ENCODE assay signal across 8 cellular contexts in the genomic region with DNA sequence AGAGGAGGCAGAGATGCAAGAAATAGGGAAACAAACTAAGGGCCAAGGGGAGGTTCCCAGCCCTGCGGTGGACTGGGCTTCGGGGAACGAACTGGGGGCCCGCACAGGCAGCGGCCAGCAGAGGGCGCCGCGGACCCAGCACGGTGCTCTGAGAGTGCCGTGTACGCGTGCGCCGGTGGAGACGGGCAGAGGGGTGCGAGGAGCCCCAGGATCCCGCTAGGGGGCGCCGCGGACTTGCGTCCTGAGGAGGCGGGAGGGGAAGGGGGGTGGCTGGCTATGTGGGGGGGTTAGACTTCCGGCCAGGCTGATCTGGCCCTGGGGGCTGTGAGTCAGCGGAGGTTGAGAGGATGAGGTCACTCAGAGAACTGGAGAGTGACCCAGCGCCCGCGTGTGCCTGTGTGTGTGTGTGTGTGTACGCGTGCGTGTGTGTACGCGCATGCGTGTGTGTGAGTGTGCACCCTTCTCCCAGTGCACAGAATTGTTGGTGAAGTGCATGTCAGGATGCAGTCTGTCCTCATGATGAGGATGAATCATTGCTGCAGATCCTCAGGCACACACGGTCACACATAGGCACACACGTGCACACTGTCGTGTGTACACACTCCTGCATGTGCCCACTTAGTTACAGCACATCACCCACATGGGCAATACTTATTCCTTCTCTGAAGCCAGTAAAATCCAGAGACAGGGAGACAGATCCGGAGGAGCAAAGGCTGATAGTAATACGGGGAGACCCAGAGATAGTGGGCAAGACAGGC. TPM values are rescaled to one million over a fixed set of nuclear protein-coding genes. Genes with fewer than 3 reads are reported as not detected.
A peak's percentile ranks its signal among the peaks of the same experiment; 100 is the strongest.
DNase-seq lines count a peak whose midpoint lies in the region; ATAC-seq and TF ChIP-seq lines count a peak whose summit lies in the region.

No MANE protein-coding gene starts in this region.

- peak; percentile 98 for DNase-seq in GM12865 (ENCODE audit: low read depth)
- peak; percentile 58 for DNase-seq in NCI-H2029 treated with DMSO at 0.1 percent for 48 hours (lab: John Stamatoyannopoulos, UW)
- peak; percentile 96 for DNase-seq in T1000 (lab: John Stamatoyannopoulos, UW)
- DNase-seq in astrocyte of the cerebellum (ENCODE audit: low read depth), result peak; percentile 86
- peak; percentile 77 to 90 for DNase-seq in hippocampal formation (lab: John Stamatoyannopoulos, UW)
- peak; percentile 98 for DNase-seq in sciatic nerve (ENCODE audit: low spot score)
- DNase-seq in OCI-M2 (lab: John Stamatoyannopoulos, UW; ENCODE audit: unreplicated experiment), result no peak

- peak; percentile 100 for TF ChIP-seq CTCF in GM12865 (IDR thresholded peaks at IDR 0.05; ENCODE audit: insufficient read depth, low read depth, low read length, missing control alignments)
- TF ChIP-seq CTCF in astrocyte of the cerebellum (IDR thresholded peaks at IDR 0.05; ENCODE audit: low read depth, low read length, missing control alignments), result peak; percentile 99

- peak; percentile 77 for ATAC-seq in HG02970 (IDR thresholded peaks at IDR 0.05; ENCODE audit: low FRiP score, unreplicated experiment)
- ATAC-seq in sciatic nerve, result peak; percentile 92

- in situ Hi-C loops in astrocyte of the cerebellum (cut with HindIII; ENCODE audit: low sequenced_read_pairs), result no loop called here

- H3K4me3 ChIP-seq in GM12865 (ENCODE audit: low read depth, low read length) (peak overlapping the region; percentile 76), astrocyte of the cerebellum (ENCODE audit: low read depth, low read length) (no peak overlapping the region)

- intact Hi-C loops in sciatic nerve (cut with DNase I), result loop anchor here (2.0 kb wide), 1 partner anchor 19 kb away; no protein-coding TSS in a partner anchor

RNA-seq across cellular contexts. Expression of gene NES, which starts 17.0 kb away (rescaled TPM):
- 126 TPM for total RNA-seq in sciatic nerve

RNA-seq across cellular contexts. Expression of gene BCAN, which starts 18.3 kb away (rescaled TPM):
- total RNA-seq in sciatic nerve, result 0.27 TPM

RNA-seq across cellular contexts. Expression of gene HAPLN2, which starts 41.0 kb away (rescaled TPM):
- total RNA-seq in sciatic nerve, result 5.5 TPM

RNA-seq across cellular contexts. Expression of gene CRABP2, which starts 45.2 kb away (rescaled TPM):
- 40.0 TPM for total RNA-seq in sciatic nerve

RNA-seq across cellular contexts. Expression of gene GPATCH4, which starts 58.9 kb away (rescaled TPM):
- 19.7 TPM for total RNA-seq in sciatic nerve
